1 cellular context compared by ENCODE assay signal in the genomic region with DNA sequence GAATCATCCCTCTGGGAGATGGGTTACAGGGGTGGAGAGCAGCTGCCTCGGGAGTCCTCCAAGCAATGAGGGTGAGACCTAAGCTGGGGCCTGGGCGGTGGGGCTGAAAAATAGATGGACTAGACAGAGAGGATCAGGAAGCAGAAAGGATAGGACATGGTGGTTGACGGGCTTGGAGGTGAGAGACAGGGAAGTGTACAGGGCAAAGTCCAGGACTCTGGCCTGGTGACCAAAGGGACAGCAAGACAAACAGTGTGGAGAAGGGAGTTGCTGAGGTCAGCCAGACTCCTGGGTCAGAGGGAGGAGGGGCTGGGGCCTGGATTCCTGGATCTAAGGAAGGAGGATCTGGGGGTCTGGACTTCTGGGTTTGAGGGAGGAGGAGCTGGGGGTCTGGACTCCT.
TF ChIP-seq lines count a peak whose summit lies in the region.

No MANE protein-coding gene starts in this region.

TF ChIP-seq in HepG2, 621 proteins besides CTCF, POLR2A, EP300 and RAD21 (continued from another document and continues in another):
- TF ChIP-seq ZNF431 (CRISPR knock-in tag; IDR thresholded peaks at IDR 0.05; ENCODE audit: borderline replicate concordance, low read depth) (peak; percentile 34; the same call in 1 of the 2 replicates), ARNTL (CRISPR knock-in tag; IDR thresholded peaks at IDR 0.05) (0 out of 2 replicates have a peak, but pooled peaks have one; percentile 45), RFX3 (CRISPR knock-in tag; IDR thresholded peaks at IDR 0.05) (no peak), ZNF564 (CRISPR knock-in tag; IDR thresholded peaks at IDR 0.05) (no peak), XRCC5 (optimal IDR thresholded peaks at IDR 0.05; ENCODE audit: low read length) (peak; percentile 61), ZNF567 (CRISPR knock-in tag; IDR thresholded peaks at IDR 0.05; ENCODE audit: borderline replicate concordance) (no peak), TP53 (CRISPR knock-in tag; conservative IDR thresholded peaks at IDR 0.05) (no peak), ZNF343 (CRISPR knock-in tag; IDR thresholded peaks at IDR 0.05) (0 out of 2 replicates have a peak, but pooled peaks have one; percentile 28), SIN3A (IDR thresholded peaks at IDR 0.05; ENCODE audit: borderline replicate concordance, low read depth, low read length) (no peak), CC2D1A (CRISPR knock-in tag; IDR thresholded peaks at IDR 0.05) (no peak), YEATS2 (CRISPR knock-in tag; IDR thresholded peaks at IDR 0.05; ENCODE audit: borderline replicate concordance) (no peak), ZNF333 (CRISPR knock-in tag; IDR thresholded peaks at IDR 0.05; ENCODE audit: borderline replicate concordance) (peak; percentile 34; the same call in 1 of the 2 replicates), HDAC2 (CRISPR knock-in tag; IDR thresholded peaks at IDR 0.05) (peak; percentile 70; the same call in 1 of the 2 replicates), CBX5 (CRISPR knock-in tag; IDR thresholded peaks at IDR 0.05; ENCODE audit: borderline replicate concordance) (peak; percentile 63; the same call in 1 of the 2 replicates), TBP (CRISPR knock-in tag; IDR thresholded peaks at IDR 0.05) (no peak), ATF7 (IDR thresholded peaks at IDR 0.05) (no peak), ATF7 (CRISPR knock-in tag; IDR thresholded peaks at IDR 0.05) (peak; percentile 32; the same call in 1 of the 2 replicates), TBX2 (CRISPR knock-in tag; IDR thresholded peaks at IDR 0.05; ENCODE audit: borderline replicate concordance) (peak; percentile 60; the same call in 1 of the 2 replicates), PRMT3 (CRISPR knock-in tag; IDR thresholded peaks at IDR 0.05; ENCODE audit: borderline replicate concordance, low read depth) (no peak), SP2 (CRISPR knock-in tag; IDR thresholded peaks at IDR 0.05) (no peak), PAX8 (CRISPR knock-in tag; IDR thresholded peaks at IDR 0.05; ENCODE audit: borderline replicate concordance) (no peak), ELF1 (CRISPR knock-in tag; IDR thresholded peaks at IDR 0.05) (peak; percentile 61), MAZ (IDR thresholded peaks at IDR 0.05; ENCODE audit: borderline replicate concordance, low read depth, low read length) (peak; percentile 64; the same call in 1 of the 2 replicates), MAZ (CRISPR knock-in tag; IDR thresholded peaks at IDR 0.05; ENCODE audit: low read depth) (no peak; the same call in 1 of the 2 replicates), PCBP2 (optimal IDR thresholded peaks at IDR 0.05; ENCODE audit: low read depth, low read length, poor library complexity, severe bottlenecking) (no peak), HNRNPK (IDR thresholded peaks at IDR 0.05; ENCODE audit: low read depth, low read length, poor library complexity, severe bottlenecking) (no peak), MEIS1 (CRISPR knock-in tag; IDR thresholded peaks at IDR 0.05; ENCODE audit: borderline replicate concordance) (peak; percentile 65; the same call in 1 of the 2 replicates), ZNF224 (CRISPR knock-in tag; IDR thresholded peaks at IDR 0.05) (no peak)
- TF ChIP-seq, protein P1, sequence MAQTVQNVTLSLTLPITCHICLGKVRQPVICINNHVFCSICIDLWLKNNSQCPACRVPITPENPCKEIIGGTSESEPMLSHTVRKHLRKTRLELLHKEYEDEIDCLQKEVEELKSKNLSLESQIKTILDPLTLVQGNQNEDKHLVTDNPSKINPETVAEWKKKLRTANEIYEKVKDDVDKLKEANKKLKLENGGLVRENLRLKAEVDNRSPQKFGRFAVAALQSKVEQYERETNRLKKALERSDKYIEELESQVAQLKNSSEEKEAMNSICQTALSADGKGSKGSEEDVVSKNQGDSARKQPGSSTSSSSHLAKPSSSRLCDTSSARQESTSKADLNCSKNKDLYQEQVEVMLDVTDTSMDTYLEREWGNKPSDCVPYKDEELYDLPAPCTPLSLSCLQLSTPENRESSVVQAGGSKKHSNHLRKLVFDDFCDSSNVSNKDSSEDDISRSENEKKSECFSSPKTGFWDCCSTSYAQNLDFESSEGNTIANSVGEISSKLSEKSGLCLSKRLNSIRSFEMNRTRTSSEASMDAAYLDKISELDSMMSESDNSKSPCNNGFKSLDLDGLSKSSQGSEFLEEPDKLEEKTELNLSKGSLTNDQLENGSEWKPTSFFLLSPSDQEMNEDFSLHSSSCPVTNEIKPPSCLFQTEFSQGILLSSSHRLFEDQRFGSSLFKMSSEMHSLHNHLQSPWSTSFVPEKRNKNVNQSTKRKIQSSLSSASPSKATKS (CRISPR knock-in tag; IDR thresholded peaks at IDR 0.05), result no peak
- TF ChIP-seq, protein P2, sequence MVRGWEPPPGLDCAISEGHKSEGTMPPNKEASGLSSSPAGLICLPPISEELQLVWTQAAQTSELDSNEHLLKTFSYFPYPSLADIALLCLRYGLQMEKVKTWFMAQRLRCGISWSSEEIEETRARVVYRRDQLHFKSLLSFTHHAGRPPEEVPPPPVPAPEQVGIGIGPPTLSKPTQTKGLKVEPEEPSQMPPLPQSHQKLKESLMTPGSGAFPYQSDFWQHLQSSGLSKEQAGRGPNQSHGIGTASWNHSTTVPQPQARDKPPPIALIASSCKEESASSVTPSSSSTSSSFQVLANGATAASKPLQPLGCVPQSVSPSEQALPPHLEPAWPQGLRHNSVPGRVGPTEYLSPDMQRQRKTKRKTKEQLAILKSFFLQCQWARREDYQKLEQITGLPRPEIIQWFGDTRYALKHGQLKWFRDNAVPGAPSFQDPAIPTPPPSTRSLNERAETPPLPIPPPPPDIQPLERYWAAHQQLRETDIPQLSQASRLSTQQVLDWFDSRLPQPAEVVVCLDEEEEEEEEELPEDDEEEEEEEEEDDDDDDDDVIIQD (CRISPR knock-in tag; IDR thresholded peaks at IDR 0.05; ENCODE audit: low read depth), result peak; percentile 60; the same call in 1 of the 2 replicates
- TF ChIP-seq, protein P3, sequence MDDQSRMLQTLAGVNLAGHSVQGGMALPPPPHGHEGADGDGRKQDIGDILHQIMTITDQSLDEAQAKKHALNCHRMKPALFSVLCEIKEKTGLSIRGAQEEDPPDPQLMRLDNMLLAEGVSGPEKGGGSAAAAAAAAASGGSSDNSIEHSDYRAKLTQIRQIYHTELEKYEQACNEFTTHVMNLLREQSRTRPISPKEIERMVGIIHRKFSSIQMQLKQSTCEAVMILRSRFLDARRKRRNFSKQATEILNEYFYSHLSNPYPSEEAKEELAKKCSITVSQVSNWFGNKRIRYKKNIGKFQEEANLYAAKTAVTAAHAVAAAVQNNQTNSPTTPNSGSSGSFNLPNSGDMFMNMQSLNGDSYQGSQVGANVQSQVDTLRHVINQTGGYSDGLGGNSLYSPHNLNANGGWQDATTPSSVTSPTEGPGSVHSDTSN (CRISPR knock-in tag; IDR thresholded peaks at IDR 0.05; ENCODE audit: borderline replicate concordance), result no peak
- TF ChIP-seq, protein P4, sequence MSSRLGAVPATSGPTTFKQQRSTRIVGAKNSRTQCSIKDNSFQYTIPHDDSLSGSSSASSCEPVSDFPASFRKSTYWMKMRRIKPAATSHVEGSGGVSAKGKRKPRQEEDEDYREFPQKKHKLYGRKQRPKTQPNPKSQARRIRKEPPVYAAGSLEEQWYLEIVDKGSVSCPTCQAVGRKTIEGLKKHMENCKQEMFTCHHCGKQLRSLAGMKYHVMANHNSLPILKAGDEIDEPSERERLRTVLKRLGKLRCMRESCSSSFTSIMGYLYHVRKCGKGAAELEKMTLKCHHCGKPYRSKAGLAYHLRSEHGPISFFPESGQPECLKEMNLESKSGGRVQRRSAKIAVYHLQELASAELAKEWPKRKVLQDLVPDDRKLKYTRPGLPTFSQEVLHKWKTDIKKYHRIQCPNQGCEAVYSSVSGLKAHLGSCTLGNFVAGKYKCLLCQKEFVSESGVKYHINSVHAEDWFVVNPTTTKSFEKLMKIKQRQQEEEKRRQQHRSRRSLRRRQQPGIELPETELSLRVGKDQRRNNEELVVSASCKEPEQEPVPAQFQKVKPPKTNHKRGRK (CRISPR knock-in tag; IDR thresholded peaks at IDR 0.05), result no peak
- TF ChIP-seq, protein P5, sequence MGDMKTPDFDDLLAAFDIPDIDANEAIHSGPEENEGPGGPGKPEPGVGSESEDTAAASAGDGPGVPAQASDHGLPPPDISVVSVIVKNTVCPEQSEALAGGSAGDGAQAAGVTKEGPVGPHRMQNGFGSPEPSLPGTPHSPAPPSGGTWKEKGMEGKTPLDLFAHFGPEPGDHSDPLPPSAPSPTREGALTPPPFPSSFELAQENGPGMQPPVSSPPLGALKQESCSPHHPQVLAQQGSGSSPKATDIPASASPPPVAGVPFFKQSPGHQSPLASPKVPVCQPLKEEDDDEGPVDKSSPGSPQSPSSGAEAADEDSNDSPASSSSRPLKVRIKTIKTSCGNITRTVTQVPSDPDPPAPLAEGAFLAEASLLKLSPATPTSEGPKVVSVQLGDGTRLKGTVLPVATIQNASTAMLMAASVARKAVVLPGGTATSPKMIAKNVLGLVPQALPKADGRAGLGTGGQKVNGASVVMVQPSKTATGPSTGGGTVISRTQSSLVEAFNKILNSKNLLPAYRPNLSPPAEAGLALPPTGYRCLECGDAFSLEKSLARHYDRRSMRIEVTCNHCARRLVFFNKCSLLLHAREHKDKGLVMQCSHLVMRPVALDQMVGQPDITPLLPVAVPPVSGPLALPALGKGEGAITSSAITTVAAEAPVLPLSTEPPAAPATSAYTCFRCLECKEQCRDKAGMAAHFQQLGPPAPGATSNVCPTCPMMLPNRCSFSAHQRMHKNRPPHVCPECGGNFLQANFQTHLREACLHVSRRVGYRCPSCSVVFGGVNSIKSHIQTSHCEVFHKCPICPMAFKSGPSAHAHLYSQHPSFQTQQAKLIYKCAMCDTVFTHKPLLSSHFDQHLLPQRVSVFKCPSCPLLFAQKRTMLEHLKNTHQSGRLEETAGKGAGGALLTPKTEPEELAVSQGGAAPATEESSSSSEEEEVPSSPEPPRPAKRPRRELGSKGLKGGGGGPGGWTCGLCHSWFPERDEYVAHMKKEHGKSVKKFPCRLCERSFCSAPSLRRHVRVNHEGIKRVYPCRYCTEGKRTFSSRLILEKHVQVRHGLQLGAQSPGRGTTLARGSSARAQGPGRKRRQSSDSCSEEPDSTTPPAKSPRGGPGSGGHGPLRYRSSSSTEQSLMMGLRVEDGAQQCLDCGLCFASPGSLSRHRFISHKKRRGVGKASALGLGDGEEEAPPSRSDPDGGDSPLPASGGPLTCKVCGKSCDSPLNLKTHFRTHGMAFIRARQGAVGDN (CRISPR knock-in tag; IDR thresholded peaks at IDR 0.05), result peak; percentile 68
- TF ChIP-seq, protein P6, sequence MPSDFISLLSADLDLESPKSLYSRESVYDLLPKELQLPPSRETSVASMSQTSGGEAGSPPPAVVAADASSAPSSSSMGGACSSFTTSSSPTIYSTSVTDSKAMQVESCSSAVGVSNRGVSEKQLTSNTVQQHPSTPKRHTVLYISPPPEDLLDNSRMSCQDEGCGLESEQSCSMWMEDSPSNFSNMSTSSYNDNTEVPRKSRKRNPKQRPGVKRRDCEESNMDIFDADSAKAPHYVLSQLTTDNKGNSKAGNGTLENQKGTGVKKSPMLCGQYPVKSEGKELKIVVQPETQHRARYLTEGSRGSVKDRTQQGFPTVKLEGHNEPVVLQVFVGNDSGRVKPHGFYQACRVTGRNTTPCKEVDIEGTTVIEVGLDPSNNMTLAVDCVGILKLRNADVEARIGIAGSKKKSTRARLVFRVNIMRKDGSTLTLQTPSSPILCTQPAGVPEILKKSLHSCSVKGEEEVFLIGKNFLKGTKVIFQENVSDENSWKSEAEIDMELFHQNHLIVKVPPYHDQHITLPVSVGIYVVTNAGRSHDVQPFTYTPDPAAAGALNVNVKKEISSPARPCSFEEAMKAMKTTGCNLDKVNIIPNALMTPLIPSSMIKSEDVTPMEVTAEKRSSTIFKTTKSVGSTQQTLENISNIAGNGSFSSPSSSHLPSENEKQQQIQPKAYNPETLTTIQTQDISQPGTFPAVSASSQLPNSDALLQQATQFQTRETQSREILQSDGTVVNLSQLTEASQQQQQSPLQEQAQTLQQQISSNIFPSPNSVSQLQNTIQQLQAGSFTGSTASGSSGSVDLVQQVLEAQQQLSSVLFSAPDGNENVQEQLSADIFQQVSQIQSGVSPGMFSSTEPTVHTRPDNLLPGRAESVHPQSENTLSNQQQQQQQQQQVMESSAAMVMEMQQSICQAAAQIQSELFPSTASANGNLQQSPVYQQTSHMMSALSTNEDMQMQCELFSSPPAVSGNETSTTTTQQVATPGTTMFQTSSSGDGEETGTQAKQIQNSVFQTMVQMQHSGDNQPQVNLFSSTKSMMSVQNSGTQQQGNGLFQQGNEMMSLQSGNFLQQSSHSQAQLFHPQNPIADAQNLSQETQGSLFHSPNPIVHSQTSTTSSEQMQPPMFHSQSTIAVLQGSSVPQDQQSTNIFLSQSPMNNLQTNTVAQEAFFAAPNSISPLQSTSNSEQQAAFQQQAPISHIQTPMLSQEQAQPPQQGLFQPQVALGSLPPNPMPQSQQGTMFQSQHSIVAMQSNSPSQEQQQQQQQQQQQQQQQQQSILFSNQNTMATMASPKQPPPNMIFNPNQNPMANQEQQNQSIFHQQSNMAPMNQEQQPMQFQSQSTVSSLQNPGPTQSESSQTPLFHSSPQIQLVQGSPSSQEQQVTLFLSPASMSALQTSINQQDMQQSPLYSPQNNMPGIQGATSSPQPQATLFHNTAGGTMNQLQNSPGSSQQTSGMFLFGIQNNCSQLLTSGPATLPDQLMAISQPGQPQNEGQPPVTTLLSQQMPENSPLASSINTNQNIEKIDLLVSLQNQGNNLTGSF (CRISPR knock-in tag; IDR thresholded peaks at IDR 0.05), result no peak
- TF ChIP-seq, protein P7, sequence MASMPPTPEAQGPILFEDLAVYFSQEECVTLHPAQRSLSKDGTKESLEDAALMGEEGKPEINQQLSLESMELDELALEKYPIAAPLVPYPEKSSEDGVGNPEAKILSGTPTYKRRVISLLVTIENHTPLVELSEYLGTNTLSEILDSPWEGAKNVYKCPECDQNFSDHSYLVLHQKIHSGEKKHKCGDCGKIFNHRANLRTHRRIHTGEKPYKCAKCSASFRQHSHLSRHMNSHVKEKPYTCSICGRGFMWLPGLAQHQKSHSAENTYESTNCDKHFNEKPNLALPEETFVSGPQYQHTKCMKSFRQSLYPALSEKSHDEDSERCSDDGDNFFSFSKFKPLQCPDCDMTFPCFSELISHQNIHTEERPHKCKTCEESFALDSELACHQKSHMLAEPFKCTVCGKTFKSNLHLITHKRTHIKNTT (CRISPR knock-in tag; IDR thresholded peaks at IDR 0.05), result no peak
- TF ChIP-seq, protein P8, sequence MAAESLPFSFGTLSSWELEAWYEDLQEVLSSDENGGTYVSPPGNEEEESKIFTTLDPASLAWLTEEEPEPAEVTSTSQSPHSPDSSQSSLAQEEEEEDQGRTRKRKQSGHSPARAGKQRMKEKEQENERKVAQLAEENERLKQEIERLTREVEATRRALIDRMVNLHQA (CRISPR knock-in tag; IDR thresholded peaks at IDR 0.05), result no peak
- TF ChIP-seq, protein P9, sequence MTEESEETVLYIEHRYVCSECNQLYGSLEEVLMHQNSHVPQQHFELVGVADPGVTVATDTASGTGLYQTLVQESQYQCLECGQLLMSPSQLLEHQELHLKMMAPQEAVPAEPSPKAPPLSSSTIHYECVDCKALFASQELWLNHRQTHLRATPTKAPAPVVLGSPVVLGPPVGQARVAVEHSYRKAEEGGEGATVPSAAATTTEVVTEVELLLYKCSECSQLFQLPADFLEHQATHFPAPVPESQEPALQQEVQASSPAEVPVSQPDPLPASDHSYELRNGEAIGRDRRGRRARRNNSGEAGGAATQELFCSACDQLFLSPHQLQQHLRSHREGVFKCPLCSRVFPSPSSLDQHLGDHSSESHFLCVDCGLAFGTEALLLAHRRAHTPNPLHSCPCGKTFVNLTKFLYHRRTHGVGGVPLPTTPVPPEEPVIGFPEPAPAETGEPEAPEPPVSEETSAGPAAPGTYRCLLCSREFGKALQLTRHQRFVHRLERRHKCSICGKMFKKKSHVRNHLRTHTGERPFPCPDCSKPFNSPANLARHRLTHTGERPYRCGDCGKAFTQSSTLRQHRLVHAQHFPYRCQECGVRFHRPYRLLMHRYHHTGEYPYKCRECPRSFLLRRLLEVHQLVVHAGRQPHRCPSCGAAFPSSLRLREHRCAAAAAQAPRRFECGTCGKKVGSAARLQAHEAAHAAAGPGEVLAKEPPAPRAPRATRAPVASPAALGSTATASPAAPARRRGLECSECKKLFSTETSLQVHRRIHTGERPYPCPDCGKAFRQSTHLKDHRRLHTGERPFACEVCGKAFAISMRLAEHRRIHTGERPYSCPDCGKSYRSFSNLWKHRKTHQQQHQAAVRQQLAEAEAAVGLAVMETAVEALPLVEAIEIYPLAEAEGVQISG (CRISPR knock-in tag; IDR thresholded peaks at IDR 0.05), result peak; percentile 57; the same call in 1 of the 2 replicates
